18 cellular contexts compared by ENCODE assay signal in genomic region chr14:88496414-88496813, GRCh38. TPM values are rescaled to one million over a fixed set of nuclear protein-coding genes. Genes with fewer than 3 reads are reported as not detected.
"Had no signal": no experiment of that assay in that cellular context is flagged by ENCODE, and none has a peak within 500 bp of the region (broad histone marks: within the 10 kb centered on the region; RNA-seq: fewer than 3 reads in every experiment).

No MANE protein-coding gene starts in this region.

- H3K9me3 ChIP-seq: esophagus muscularis mucosa, mucosa of descending colon, neutrophil, transverse colon had no signal

- H3K27me3 ChIP-seq: esophagus muscularis mucosa, hepatocyte, neutrophil, transverse colon had no signal

- H3K4me2 ChIP-seq: hepatocyte had no signal

- DNase-seq: effector memory CD8-positive, alpha-beta T cell; head of caudate nucleus; left colon; mucosa of descending colon; naive thymus-derived CD8-positive, alpha-beta T cell; posterior cingulate gyrus; stimulated activated CD4-positive, alpha-beta T cell treated with anti-CD3 and anti-CD28 coated beads, Interleukin-12 subunit alpha, Interleukin-12 subunit beta, amount 100 ng/mL, for 4 hours; stimulated activated CD4-positive, alpha-beta T cell treated with anti-CD3 and anti-CD28 coated beads, Interleukin-2, amount 100 ng/mL, for 48 hours; stimulated activated CD8-positive, alpha-beta memory T cell treated with anti-CD3 and anti-CD28 coated beads, Interleukin-4, amount 100 ng/mL, for 48 hours; stimulated activated naive CD8-positive, alpha-beta T cell treated with anti-CD3 and anti-CD28 coated beads, Interleukin-15, Interleukin-2, amounts not matched to agents 100 U/mL and 50 U/mL, for 24 hours; transverse colon had no signal

- H2AFZ ChIP-seq: hepatocyte had no signal

- ATAC-seq: effector memory CD8-positive, alpha-beta T cell; left colon; mucosa of descending colon; naive thymus-derived CD8-positive, alpha-beta T cell; sciatic nerve; stimulated activated effector memory CD8-positive, alpha-beta T cell treated with anti-CD3 and anti-CD28 coated beads, Interleukin-12 subunit alpha, Interleukin-12 subunit beta, amount 100 ng/mL, for 72 hours; stimulated activated naive CD8-positive, alpha-beta T cell treated with anti-CD3 and anti-CD28 coated beads, Interleukin-15, Interleukin-2, amounts not matched to agents 100 U/mL and 50 U/mL, for 24 hours had no signal

- H3K36me3 ChIP-seq: neutrophil had no signal

- H3K79me2 ChIP-seq: hepatocyte had no signal

- H3K4me3 ChIP-seq: esophagus muscularis mucosa, hepatocyte, mucosa of descending colon, skin epidermis, transverse colon had no signal

- H3K27ac ChIP-seq: epithelial cell of prostate, esophagus muscularis mucosa, hepatocyte, neutrophil, skin epidermis, transverse colon had no signal

RNA-seq across cellular contexts. Expression of gene PTPN21, which starts 58.4 kb away (rescaled TPM):
- total RNA-seq: naive thymus-derived CD8-positive, alpha-beta T cell had no signal
- polyA plus RNA-seq: naive thymus-derived CD8-positive, alpha-beta T cell had no signal
